Comparison of ENCODE assay signal across 1 cellular context in the genomic region with DNA sequence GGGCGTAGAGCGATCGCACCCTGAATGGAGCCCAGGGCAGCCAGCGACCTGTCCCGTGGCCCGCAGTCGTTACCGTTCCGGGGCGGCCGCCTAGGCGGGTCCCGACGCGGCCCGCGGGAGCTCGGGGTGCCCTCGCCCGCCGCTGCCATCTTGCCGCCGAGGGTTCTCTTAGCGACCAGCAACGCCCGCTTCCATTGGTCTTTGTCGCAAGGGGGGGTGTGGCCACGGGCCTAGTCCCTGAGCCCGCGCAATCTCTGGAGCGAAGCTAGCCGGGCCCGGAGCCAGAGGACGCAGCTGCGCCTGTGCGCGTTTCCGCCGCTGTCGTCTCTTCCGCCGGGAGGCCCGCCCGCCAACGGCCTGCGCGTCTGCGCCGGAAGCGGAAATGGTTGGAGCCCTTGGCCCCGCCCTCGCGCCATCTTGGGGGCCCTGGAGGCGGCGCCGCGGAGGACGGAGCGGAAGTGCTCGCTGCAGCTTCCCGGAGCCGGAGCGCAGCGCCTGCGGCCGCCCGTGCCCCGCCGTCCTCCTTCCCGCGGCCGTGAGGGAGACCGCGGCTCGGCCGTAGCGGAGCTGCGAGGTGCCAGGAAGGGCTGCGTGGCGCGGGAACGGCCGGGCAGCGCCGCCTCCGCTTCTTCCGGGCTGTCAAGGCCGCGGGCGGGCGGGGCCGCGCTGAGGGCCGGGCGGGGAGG.
TF ChIP-seq lines count a peak whose summit lies in the region.

A gene (minus strand): TSS at position 170 of the 686 bp plus-strand sequence. CDS start 21 bp downstream, at position 149.
A gene with protein sequence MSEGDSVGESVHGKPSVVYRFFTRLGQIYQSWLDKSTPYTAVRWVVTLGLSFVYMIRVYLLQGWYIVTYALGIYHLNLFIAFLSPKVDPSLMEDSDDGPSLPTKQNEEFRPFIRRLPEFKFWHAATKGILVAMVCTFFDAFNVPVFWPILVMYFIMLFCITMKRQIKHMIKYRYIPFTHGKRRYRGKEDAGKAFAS (plus strand): TSS at position 457 of the 686 bp plus-strand sequence. CDS start 3,950 bp downstream, outside the sequence.

TF ChIP-seq in HepG2, 621 proteins besides CTCF, POLR2A, EP300 and RAD21 (continued from another document):
- TF ChIP-seq, protein P1, sequence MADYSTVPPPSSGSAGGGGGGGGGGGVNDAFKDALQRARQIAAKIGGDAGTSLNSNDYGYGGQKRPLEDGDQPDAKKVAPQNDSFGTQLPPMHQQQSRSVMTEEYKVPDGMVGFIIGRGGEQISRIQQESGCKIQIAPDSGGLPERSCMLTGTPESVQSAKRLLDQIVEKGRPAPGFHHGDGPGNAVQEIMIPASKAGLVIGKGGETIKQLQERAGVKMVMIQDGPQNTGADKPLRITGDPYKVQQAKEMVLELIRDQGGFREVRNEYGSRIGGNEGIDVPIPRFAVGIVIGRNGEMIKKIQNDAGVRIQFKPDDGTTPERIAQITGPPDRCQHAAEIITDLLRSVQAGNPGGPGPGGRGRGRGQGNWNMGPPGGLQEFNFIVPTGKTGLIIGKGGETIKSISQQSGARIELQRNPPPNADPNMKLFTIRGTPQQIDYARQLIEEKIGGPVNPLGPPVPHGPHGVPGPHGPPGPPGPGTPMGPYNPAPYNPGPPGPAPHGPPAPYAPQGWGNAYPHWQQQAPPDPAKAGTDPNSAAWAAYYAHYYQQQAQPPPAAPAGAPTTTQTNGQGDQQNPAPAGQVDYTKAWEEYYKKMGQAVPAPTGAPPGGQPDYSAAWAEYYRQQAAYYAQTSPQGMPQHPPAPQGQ (CRISPR knock-in tag; IDR thresholded peaks at IDR 0.05; ENCODE audit: borderline replicate concordance) = no peak
- peak; percentile 82 for TF ChIP-seq CBFB (CRISPR knock-in tag; IDR thresholded peaks at IDR 0.05)
- no peak for TF ChIP-seq BRCA1 (CRISPR knock-in tag; IDR thresholded peaks at IDR 0.05)
- no peak for TF ChIP-seq ZNF296 (CRISPR knock-in tag; conservative IDR thresholded peaks at IDR 0.05)
- TF ChIP-seq ZNF567 (CRISPR knock-in tag; IDR thresholded peaks at IDR 0.05; ENCODE audit: borderline replicate concordance) = peak; percentile 38; the same call in 1 of the 2 replicates
- TF ChIP-seq, protein P2, sequence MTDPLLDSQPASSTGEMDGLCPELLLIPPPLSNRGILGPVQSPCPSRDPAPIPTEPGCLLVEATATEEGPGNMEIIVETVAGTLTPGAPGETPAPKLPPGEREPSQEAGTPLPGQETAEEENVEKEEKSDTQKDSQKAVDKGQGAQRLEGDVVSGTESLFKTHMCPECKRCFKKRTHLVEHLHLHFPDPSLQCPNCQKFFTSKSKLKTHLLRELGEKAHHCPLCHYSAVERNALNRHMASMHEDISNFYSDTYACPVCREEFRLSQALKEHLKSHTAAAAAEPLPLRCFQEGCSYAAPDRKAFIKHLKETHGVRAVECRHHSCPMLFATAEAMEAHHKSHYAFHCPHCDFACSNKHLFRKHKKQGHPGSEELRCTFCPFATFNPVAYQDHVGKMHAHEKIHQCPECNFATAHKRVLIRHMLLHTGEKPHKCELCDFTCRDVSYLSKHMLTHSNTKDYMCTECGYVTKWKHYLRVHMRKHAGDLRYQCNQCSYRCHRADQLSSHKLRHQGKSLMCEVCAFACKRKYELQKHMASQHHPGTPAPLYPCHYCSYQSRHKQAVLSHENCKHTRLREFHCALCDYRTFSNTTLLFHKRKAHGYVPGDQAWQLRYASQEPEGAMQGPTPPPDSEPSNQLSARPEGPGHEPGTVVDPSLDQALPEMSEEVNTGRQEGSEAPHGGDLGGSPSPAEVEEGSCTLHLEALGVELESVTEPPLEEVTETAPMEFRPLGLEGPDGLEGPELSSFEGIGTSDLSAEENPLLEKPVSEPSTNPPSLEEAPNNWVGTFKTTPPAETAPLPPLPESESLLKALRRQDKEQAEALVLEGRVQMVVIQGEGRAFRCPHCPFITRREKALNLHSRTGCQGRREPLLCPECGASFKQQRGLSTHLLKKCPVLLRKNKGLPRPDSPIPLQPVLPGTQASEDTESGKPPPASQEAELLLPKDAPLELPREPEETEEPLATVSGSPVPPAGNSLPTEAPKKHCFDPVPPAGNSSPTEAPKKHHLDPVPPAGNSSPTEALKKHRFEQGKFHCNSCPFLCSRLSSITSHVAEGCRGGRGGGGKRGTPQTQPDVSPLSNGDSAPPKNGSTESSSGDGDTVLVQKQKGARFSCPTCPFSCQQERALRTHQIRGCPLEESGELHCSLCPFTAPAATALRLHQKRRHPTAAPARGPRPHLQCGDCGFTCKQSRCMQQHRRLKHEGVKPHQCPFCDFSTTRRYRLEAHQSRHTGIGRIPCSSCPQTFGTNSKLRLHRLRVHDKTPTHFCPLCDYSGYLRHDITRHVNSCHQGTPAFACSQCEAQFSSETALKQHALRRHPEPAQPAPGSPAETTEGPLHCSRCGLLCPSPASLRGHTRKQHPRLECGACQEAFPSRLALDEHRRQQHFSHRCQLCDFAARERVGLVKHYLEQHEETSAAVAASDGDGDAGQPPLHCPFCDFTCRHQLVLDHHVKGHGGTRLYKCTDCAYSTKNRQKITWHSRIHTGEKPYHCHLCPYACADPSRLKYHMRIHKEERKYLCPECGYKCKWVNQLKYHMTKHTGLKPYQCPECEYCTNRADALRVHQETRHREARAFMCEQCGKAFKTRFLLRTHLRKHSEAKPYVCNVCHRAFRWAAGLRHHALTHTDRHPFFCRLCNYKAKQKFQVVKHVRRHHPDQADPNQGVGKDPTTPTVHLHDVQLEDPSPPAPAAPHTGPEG (CRISPR knock-in tag; IDR thresholded peaks at IDR 0.05) = 0 out of 2 replicates have a peak, but pooled peaks have one; percentile 24
- TF ChIP-seq, protein P3, sequence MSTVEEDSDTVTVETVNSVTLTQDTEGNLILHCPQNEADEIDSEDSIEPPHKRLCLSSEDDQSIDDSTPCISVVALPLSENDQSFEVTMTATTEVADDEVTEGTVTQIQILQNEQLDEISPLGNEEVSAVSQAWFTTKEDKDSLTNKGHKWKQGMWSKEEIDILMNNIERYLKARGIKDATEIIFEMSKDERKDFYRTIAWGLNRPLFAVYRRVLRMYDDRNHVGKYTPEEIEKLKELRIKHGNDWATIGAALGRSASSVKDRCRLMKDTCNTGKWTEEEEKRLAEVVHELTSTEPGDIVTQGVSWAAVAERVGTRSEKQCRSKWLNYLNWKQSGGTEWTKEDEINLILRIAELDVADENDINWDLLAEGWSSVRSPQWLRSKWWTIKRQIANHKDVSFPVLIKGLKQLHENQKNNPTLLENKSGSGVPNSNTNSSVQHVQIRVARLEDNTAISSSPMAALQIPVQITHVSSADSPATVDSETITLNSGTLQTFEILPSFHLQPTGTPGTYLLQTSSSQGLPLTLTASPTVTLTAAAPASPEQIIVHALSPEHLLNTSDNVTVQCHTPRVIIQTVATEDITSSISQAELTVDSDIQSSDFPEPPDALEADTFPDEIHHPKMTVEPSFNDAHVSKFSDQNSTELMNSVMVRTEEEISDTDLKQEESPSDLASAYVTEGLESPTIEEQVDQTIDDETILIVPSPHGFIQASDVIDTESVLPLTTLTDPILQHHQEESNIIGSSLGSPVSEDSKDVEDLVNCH (CRISPR knock-in tag; IDR thresholded peaks at IDR 0.05) = no peak
- no peak for TF ChIP-seq KDM1A (CRISPR knock-in tag; IDR thresholded peaks at IDR 0.05)
- peak; percentile 21; the same call in 1 of the 2 replicates for TF ChIP-seq ERF (CRISPR knock-in tag; IDR thresholded peaks at IDR 0.05)
- no peak for TF ChIP-seq ZNF432 (CRISPR knock-in tag; IDR thresholded peaks at IDR 0.05; ENCODE audit: borderline replicate concordance)
- TF ChIP-seq CENPX (CRISPR knock-in tag; IDR thresholded peaks at IDR 0.05) = no peak
- no peak for TF ChIP-seq ZNF292 (CRISPR knock-in tag; IDR thresholded peaks at IDR 0.05; ENCODE audit: borderline replicate concordance, low read depth)
- TF ChIP-seq, protein P4, sequence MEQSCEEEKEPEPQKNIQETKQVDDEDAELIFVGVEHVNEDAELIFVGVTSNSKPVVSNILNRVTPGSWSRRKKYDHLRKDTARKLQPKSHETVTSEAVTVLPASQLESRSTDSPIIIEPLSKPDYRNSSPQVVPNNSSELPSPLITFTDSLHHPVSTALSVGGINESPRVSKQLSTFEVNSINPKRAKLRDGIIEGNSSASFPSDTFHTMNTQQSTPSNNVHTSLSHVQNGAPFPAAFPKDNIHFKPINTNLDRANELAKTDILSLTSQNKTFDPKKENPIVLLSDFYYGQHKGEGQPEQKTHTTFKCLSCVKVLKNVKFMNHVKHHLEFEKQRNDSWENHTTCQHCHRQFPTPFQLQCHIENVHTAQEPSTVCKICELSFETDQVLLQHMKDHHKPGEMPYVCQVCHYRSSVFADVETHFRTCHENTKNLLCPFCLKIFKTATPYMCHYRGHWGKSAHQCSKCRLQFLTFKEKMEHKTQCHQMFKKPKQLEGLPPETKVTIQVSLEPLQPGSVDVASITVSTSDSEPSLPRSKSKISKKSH (CRISPR knock-in tag; IDR thresholded peaks at IDR 0.05; ENCODE audit: borderline replicate concordance) = no peak
- TF ChIP-seq ZNF83 (CRISPR knock-in tag; IDR thresholded peaks at IDR 0.05; ENCODE audit: borderline replicate concordance) = no peak
- TF ChIP-seq, protein P5, sequence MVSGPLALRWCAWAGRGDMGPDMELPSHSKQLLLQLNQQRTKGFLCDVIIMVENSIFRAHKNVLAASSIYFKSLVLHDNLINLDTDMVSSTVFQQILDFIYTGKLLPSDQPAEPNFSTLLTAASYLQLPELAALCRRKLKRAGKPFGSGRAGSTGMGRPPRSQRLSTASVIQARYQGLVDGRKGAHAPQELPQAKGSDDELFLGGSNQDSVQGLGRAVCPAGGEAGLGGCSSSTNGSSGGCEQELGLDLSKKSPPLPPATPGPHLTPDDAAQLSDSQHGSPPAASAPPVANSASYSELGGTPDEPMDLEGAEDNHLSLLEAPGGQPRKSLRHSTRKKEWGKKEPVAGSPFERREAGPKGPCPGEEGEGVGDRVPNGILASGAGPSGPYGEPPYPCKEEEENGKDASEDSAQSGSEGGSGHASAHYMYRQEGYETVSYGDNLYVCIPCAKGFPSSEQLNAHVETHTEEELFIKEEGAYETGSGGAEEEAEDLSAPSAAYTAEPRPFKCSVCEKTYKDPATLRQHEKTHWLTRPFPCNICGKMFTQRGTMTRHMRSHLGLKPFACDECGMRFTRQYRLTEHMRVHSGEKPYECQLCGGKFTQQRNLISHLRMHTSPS (CRISPR knock-in tag; IDR thresholded peaks at IDR 0.05; ENCODE audit: low read depth) = no peak
- no peak for TF ChIP-seq DNMT3B (CRISPR knock-in tag; conservative IDR thresholded peaks at IDR 0.05)
- peak; percentile 62; the same call in 1 of the 2 replicates for TF ChIP-seq YEATS4 (CRISPR knock-in tag; IDR thresholded peaks at IDR 0.05; ENCODE audit: borderline replicate concordance)
- TF ChIP-seq MIXL1 (CRISPR knock-in tag; IDR thresholded peaks at IDR 0.05) = no peak
- TF ChIP-seq, protein P6, sequence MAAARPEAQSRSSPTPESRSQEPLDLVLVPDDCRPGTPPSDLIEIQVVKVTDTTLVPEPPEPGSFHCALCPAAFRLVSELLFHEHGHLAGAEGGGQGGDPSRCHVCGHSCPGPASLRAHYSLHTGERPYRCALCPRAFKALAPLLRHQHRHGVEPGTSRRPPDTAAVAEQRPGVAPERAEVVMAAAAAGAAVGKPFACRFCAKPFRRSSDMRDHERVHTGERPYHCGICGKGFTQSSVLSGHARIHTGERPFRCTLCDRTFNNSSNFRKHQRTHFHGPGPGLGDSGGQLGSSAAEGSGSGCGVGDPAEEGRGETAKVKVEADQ (CRISPR knock-in tag; IDR thresholded peaks at IDR 0.05; ENCODE audit: borderline replicate concordance) = peak; percentile 66; the same call in 1 of the 2 replicates
- TF ChIP-seq PAWR (CRISPR knock-in tag; IDR thresholded peaks at IDR 0.05; ENCODE audit: borderline replicate concordance) = no peak
- no peak for TF ChIP-seq ZFP37 (CRISPR knock-in tag; IDR thresholded peaks at IDR 0.05; ENCODE audit: borderline replicate concordance)
- TF ChIP-seq FOSL1 (CRISPR knock-in tag; IDR thresholded peaks at IDR 0.05; ENCODE audit: borderline replicate concordance) = no peak
- peak; percentile 80 for TF ChIP-seq KLF12 (CRISPR knock-in tag; IDR thresholded peaks at IDR 0.05; ENCODE audit: borderline replicate concordance)
- peak; percentile 52; the same call in 1 of the 2 replicates for TF ChIP-seq ARNT2 (CRISPR knock-in tag; IDR thresholded peaks at IDR 0.05; ENCODE audit: low read depth)
